1 cellular context compared by ENCODE assay signal in genomic region chr17:64466834-64467233, GRCh38. TPM values are rescaled to one million over a fixed set of nuclear protein-coding genes. Genes with fewer than 3 reads are reported as not detected.
"Had no signal": no experiment of that assay in that cellular context is flagged by ENCODE, and none has a peak within 500 bp of the region (broad histone marks: within the 10 kb centered on the region; RNA-seq: fewer than 3 reads in every experiment).

No MANE protein-coding gene starts in this region.

RNA-seq across cellular contexts. Expression of gene MILR1, which starts 17.9 kb away (rescaled TPM):
- total RNA-seq: SK-MEL-5 had no signal
